Comparison of ENCODE assay signal across 11 cellular contexts in genomic region chr3:165805834-165806561, GRCh38. TPM values are rescaled to one million over a fixed set of nuclear protein-coding genes. Genes with fewer than 3 reads are reported as not detected.
DNase-seq lines count a peak whose midpoint lies in the region; ATAC-seq, FAIRE-seq and TF ChIP-seq lines count a peak whose summit lies in the region.
"Had no signal": no experiment of that assay in that cellular context is flagged by ENCODE, and none has a peak within 500 bp of the region (broad histone marks: within the 10 kb centered on the region; RNA-seq: fewer than 3 reads in every experiment).

No MANE protein-coding gene starts in this region.

- intact Hi-C loops in lower lobe of right lung (cut with DNase I) = no loop called here

- no peaks in the 10 kb centered on the region for H3K9me3 ChIP-seq in lower lobe of right lung
- H3K9me3 ChIP-seq: gastrocnemius medialis had no signal

- H3K27me3 ChIP-seq in lower lobe of right lung (ENCODE audit: low read depth) = no peaks in the 10 kb centered on the region
- H3K27me3 ChIP-seq: gastrocnemius medialis had no signal

- DNase-seq in GM12865 (ENCODE audit: low read depth) = peak; percentile 56
- no peak for DNase-seq in MV-4-11 (lab: John Stamatoyannopoulos, UW)
- DNase-seq in stimulated activated naive CD8-positive, alpha-beta T cell treated with anti-CD3 and anti-CD28 coated beads, Interleukin-15, Interleukin-2, amounts not matched to agents 100 U/mL and 50 U/mL, for 24 hours = no peak
- DNase-seq in lower lobe of right lung = no peak
- DNase-seq: DMS153, gastrocnemius medialis had no signal

- TF ChIP-seq CTCF in GM12865 (IDR thresholded peaks at IDR 0.05; ENCODE audit: insufficient read depth, low read depth, low read length, missing control alignments) (no peak), lower lobe of right lung (IDR thresholded peaks at IDR 0.05) (no peak)

- no peaks in the 10 kb centered on the region for H3K36me3 ChIP-seq in lower lobe of right lung
- H3K36me3 ChIP-seq: gastrocnemius medialis had no signal

- H3K4me3 ChIP-seq in GM12865 (ENCODE audit: low read depth, low read length) (peak overlapping the region; percentile 52), lower lobe of right lung (no peak overlapping the region)
- H3K4me3 ChIP-seq: SK-N-MC had no signal

- peak; percentile 56 for FAIRE-seq in islet of Langerhans (lab: Jason Lieb, UNC)

- H3K4me1 ChIP-seq in lower lobe of right lung = no peaks in the 10 kb centered on the region
- H3K4me1 ChIP-seq: gastrocnemius medialis had no signal

- no peak overlapping the region for H3K27ac ChIP-seq in lower lobe of right lung
- H3K27ac ChIP-seq: gastrocnemius medialis had no signal

- peak; percentile 71 for ATAC-seq in GM21576 (IDR thresholded peaks at IDR 0.05; ENCODE audit: unreplicated experiment)
- ATAC-seq in HG03469 (IDR thresholded peaks at IDR 0.05; ENCODE audit: unreplicated experiment) = peak; percentile 74
- ATAC-seq in stimulated activated naive CD8-positive, alpha-beta T cell treated with anti-CD3 and anti-CD28 coated beads, Interleukin-15, Interleukin-2, amounts not matched to agents 100 U/mL and 50 U/mL, for 24 hours = no peak
- ATAC-seq in esophagus mucosa = no peak
- no peak for ATAC-seq in lower lobe of right lung
- ATAC-seq: gastrocnemius medialis had no signal

RNA-seq across cellular contexts. Expression of gene BCHE, which starts 31.2 kb away (rescaled TPM):
- total RNA-seq in esophagus mucosa (0.28 TPM), lower lobe of right lung (5.8 TPM)

Comparison
In these comparisons a context has a peak if more than half of its experiments do, and no peak if none do; other contexts are left out.
1. ATAC-seq: peak in GM21576 (single experiment) and HG03469 (single experiment); none in stimulated activated naive CD8-positive, alpha-beta T cell treated with anti-CD3 and anti-CD28 coated beads, Interleukin-15, Interleukin-2, amounts not matched to agents 100 U/mL and 50 U/mL, for 24 hours (single experiment), esophagus mucosa (single experiment) and lower lobe of right lung (0 of 2).